Comparison of ENCODE assay signal across 1 cellular context in genomic region chr6:90508753-90509152, GRCh38.
TF ChIP-seq lines count a peak whose summit lies in the region.

No MANE protein-coding gene starts in this region.

TF ChIP-seq in H1, 55 proteins besides CTCF, POLR2A, EP300 and RAD21:
- TF ChIP-seq KDM5A (IDR thresholded peaks at IDR 0.05; ENCODE audit: low read length), result no peak
- no peak for TF ChIP-seq KDM4A (IDR thresholded peaks at IDR 0.05; ENCODE audit: low read depth, low read length, severe bottlenecking)
- TF ChIP-seq BRCA1 (IDR thresholded peaks at IDR 0.05; ENCODE audit: low read depth, low read length), result no peak
- no peak for TF ChIP-seq MAX (IDR thresholded peaks at IDR 0.05)
- peak; percentile 58 for TF ChIP-seq SP1 (IDR thresholded peaks at IDR 0.05; ENCODE audit: low read depth, low read length)
- TF ChIP-seq EGR1 (IDR thresholded peaks at IDR 0.05; ENCODE audit: borderline replicate concordance, low read depth, low read length), result no peak
- no peak for TF ChIP-seq CHD1 (IDR thresholded peaks at IDR 0.05; ENCODE audit: low read depth, low read length)
- TF ChIP-seq SP4 (IDR thresholded peaks at IDR 0.05; ENCODE audit: low read length), result no peak
- TF ChIP-seq ATF2 (IDR thresholded peaks at IDR 0.05; ENCODE audit: low read length), result peak; percentile 52; the same call in 1 of the 2 replicates
- no peak for TF ChIP-seq CHD7 (IDR thresholded peaks at IDR 0.05; ENCODE audit: insufficient replicate concordance, low read length)
- TF ChIP-seq CBX8 (IDR thresholded peaks at IDR 0.05; ENCODE audit: borderline replicate concordance, low read depth, low read length), result no peak
- TF ChIP-seq TAF7 (optimal IDR thresholded peaks at IDR 0.05; ENCODE audit: borderline replicate concordance, low read depth, low read length), result no peak
